In genomic region chr1:229563241-229563640, GRCh38 we compare ENCODE assay signal across 13 cellular contexts. TPM values are rescaled to one million over a fixed set of nuclear protein-coding genes. Genes with fewer than 3 reads are reported as not detected.
DNase-seq lines count a peak whose midpoint lies in the region; ATAC-seq, FAIRE-seq and TF ChIP-seq lines count a peak whose summit lies in the region.
"Had no signal": no experiment of that assay in that cellular context is flagged by ENCODE, and none has a peak within 500 bp of the region (broad histone marks: within the 10 kb centered on the region; RNA-seq: fewer than 3 reads in every experiment).

No MANE protein-coding gene starts in this region.

- peaks cover 0 to 28% (median 9%) of the 10 kb centered on the region in 12 donors for H3K4me1 ChIP-seq in heart left ventricle
- H3K4me1 ChIP-seq in K562 (replicated peaks in 1 of 2; ENCODE audit: control insufficient read depth in 2 of 2, insufficient read depth in 2 of 2, low read length in 2 of 2): peaks cover 3 to 12% of the 10 kb centered on the region in 2 experiments; a peak in 3 of 5 replicates
- peaks cover 0 to 4% of the 10 kb centered on the region in 2 donors for H3K4me1 ChIP-seq in muscle layer of duodenum (ENCODE audit: control insufficient read depth in 1 of 2, insufficient read depth in 2 of 2, low read length in 2 of 2)
- peaks cover 3 to 6% of the 10 kb centered on the region in 2 donors for H3K4me1 ChIP-seq in aorta (ENCODE audit: control insufficient read depth in 1 of 2, insufficient read depth in 2 of 2, low read length in 2 of 2)

- no peak for TF ChIP-seq EP300 in K562 (IDR thresholded peaks at IDR 0.05; ENCODE audit: low read length)

- ATAC-seq in heart left ventricle (no peak), left ventricle myocardium superior (no peak), K562 (no peak), aorta (ENCODE audit: low FRiP score) (no peak), GM19328 (IDR thresholded peaks at IDR 0.05; ENCODE audit: unreplicated experiment) (no peak), left colon (no peak)
- ATAC-seq: naive thymus-derived CD8-positive, alpha-beta T cell had no signal

- H3K36me3 ChIP-seq in heart left ventricle (no peaks in the 10 kb centered on the region), K562 (ENCODE audit: control insufficient read depth, insufficient read depth, low read length) (no peaks in the 10 kb centered on the region), muscle layer of duodenum (ENCODE audit: control insufficient read depth in 1 of 2, insufficient read depth in 2 of 2, low read length in 2 of 2) (no peaks in the 10 kb centered on the region), aorta (ENCODE audit: control insufficient read depth in 1 of 2, insufficient read depth in 2 of 2, low read length in 1 of 2) (no peaks in the 10 kb centered on the region)

- peak overlapping the region; percentile 23; the same call in 1 of the 2 replicates for H2AFZ ChIP-seq in K562 (ENCODE audit: low read depth, low read length)

- H3K27ac ChIP-seq in heart left ventricle (peak overlapping the region in 11 of 12 donors; percentile 15 to 82 (median 62)), K562 (ENCODE audit: extremely low read depth, low read depth, low read length) (no peak overlapping the region), muscle layer of duodenum (ENCODE audit: low read length) (peak overlapping the region; percentile 93), aorta (ENCODE audit: low read depth in 1 of 2, low read length in 2 of 2) (peak overlapping the region; percentile 74 to 99), dorsolateral prefrontal cortex (peak overlapping the region in 5 of 59 donors; percentile 3 to 18 (median 6))

- CTCF ChIA-PET in K562 (lab: Yijun Ruan, JAX; ENCODE audit: low intra/inter-chr PET ratio): no interaction called here

- TF ChIP-seq CTCF in heart left ventricle (IDR thresholded peaks at IDR 0.05): no peak
- no peak for TF ChIP-seq CTCF in K562 (IDR thresholded peaks at IDR 0.05 in 2 of 3, conservative IDR thresholded peaks at IDR 0.05 in 1 of 3; ENCODE audit: insufficient read depth in 2 of 3, low read depth in 1 of 3, low read length in 3 of 3)
- no peak for TF ChIP-seq CTCF in dorsolateral prefrontal cortex (IDR thresholded peaks at IDR 0.05 in 54 of 56, conservative IDR thresholded peaks at IDR 0.05 in 2 of 56; ENCODE audit: low read depth in 1 of 56, partially characterized antibody in 56 of 56)

- BruUV-seq in K562 (replicated peaks; lab: Mats Ljungman, UMichigan): no TSS peak

- H3K27me3 ChIP-seq in heart left ventricle (no peaks in the 10 kb centered on the region), K562 (ENCODE audit: control insufficient read depth in 2 of 2, insufficient read depth in 2 of 2, low read length in 2 of 2) (no peaks in the 10 kb centered on the region; a peak in 1 of 5 replicates), muscle layer of duodenum (ENCODE audit: low read depth, low read length) (no peaks in the 10 kb centered on the region), aorta (ENCODE audit: control insufficient read depth in 1 of 2, insufficient read depth in 2 of 2, low read length in 1 of 2) (no peaks in the 10 kb centered on the region), dorsolateral prefrontal cortex (no peaks in the 10 kb centered on the region)

- no peaks in the 10 kb centered on the region for H4K20me1 ChIP-seq in K562 (replicated peaks; ENCODE audit: control insufficient read depth, insufficient read depth, low read length)

- intact Hi-C loops in heart left ventricle (cut with DNase I): no loop called here
- intact Hi-C loops in left ventricle myocardium superior (cut with micrococcal nuclease): no loop called here
- intact Hi-C loops in K562 (cut with micrococcal nuclease): no loop called here
- intact Hi-C loops in aorta (cut with DNase I): no loop called here
- intact Hi-C loops in dorsolateral prefrontal cortex (cut with DNase I): no loop called here
- intact Hi-C loops in left colon (cut with DNase I, micrococcal nuclease): no loop called here

- H3K9me1 ChIP-seq in K562 (ENCODE audit: control insufficient read depth, insufficient read depth, low read length): no peaks in the 10 kb centered on the region

- TF ChIP-seq POLR2A in heart left ventricle (IDR thresholded peaks at IDR 0.05) (no peak), K562 (conservative IDR thresholded peaks at IDR 0.05) (no peak)

- DNase-seq in heart left ventricle: no peak
- no peak for DNase-seq in left ventricle myocardium superior
- DNase-seq in K562 (ENCODE audit: extremely low read depth in 1 of 4, low spot score in 3 of 4): no peak
- no peak for DNase-seq in aorta
- no peak for DNase-seq in dorsolateral prefrontal cortex
- no peak for DNase-seq in left colon
- DNase-seq: activated T-cell treated with anti-CD3 and anti-CD28 coated beads, Interleukin-2, amount 50 U/mL, for 24 hours; DND-41; naive thymus-derived CD8-positive, alpha-beta T cell; NCI-H187; stimulated activated CD4-positive, alpha-beta T cell treated with anti-CD3 and anti-CD28 coated beads, Interleukin-15, amount 100 ng/mL, for 24 hours had no signal

- in situ Hi-C loops in K562 (cut with MboI): no loop called here

- H3K4me3 ChIP-seq in heart left ventricle (no peak overlapping the region), K562 (no peak overlapping the region), muscle layer of duodenum (ENCODE audit: low read depth in 1 of 2, low read length in 2 of 2) (peak overlapping the region in 1 of 2 donors; percentile 34), aorta (ENCODE audit: low read length in 2 of 2) (no peak overlapping the region), dorsolateral prefrontal cortex (no peak overlapping the region)

- FAIRE-seq in K562 (lab: Jason Lieb, UNC): no peak

- H3K9ac ChIP-seq in K562 (ENCODE audit: insufficient read depth in 1 of 2, low read depth in 2 of 2, low read length in 2 of 2): no peak overlapping the region

- peaks cover 2% of the 10 kb centered on the region; the same call in 2 of the 3 replicates for H3K79me2 ChIP-seq in K562 (ENCODE audit: control insufficient read depth, insufficient read depth, low read length)

- TF ChIP-seq RAD21 in K562 (CRISPR knock-in tag; conservative IDR thresholded peaks at IDR 0.05 in 1 of 2, IDR thresholded peaks at IDR 0.05 in 1 of 2): no peak

- POLR2A ChIA-PET in K562 (lab: Yijun Ruan, JAX): interaction anchor here (0.9 to 1.6 kb wide), 2 partner anchors 17 to 61 kb away, joined by 3 to 6 read pairs; no protein-coding TSS in a partner anchor

- H3K4me2 ChIP-seq in K562 (ENCODE audit: insufficient read depth, low read length): no peak overlapping the region

- 50 to 57% (median 55%) methylated on average over 7 of the region's 7 CpGs for WGBS in heart left ventricle, 4 donors
- WGBS in K562 (ENCODE audit: insufficient coverage, low coverage, missing lambda C conversion rate): 26% methylated on average over 7 of the region's 7 CpGs
- 24 to 28% methylated on average over 7 of the region's 7 CpGs for WGBS in aorta, 2 donors

- H3K9me3 ChIP-seq in heart left ventricle (no peaks in the 10 kb centered on the region), K562 (replicated peaks; ENCODE audit: control insufficient read depth, insufficient read depth, low read depth, low read length) (no peaks in the 10 kb centered on the region), muscle layer of duodenum (ENCODE audit: control insufficient read depth in 1 of 2, low read length in 2 of 2) (no peaks in the 10 kb centered on the region), aorta (ENCODE audit: control insufficient read depth, low read length) (no peaks in the 10 kb centered on the region)

RNA-seq across cellular contexts. Expression of gene ABCB10, which starts 4.7 kb away (rescaled TPM):
- total RNA-seq in heart left ventricle: 10 to 100 TPM in 7 of 9 donors, 1 to 10 TPM in 2; 8.4 to 13.3 (median 10.8) TPM
- polyA plus RNA-seq in heart left ventricle: 1 to 10 TPM; 4.5 to 6.6 TPM
- total RNA-seq in left ventricle myocardium superior: 11.0 TPM
- 34.9 and 56.2 TPM in 2 replicates for total RNA-seq in K562 (2011; cell fraction: chromatin; rRNA removed; ENCODE audit: low replicate concordance)
- 31.7 and 39.6 TPM in 2 replicates for total RNA-seq in K562 (2011; cell fraction: nucleolus; rRNA removed)
- 41.7 and 45.0 TPM in 2 replicates for total RNA-seq in K562 (2011; cell fraction: nucleoplasm; rRNA removed)
- 42.2 and 46.7 TPM in 2 replicates for total RNA-seq in K562 (2014; rRNA removed)
- 54.8 and 59.3 TPM in 2 replicates for total RNA-seq in K562 (2014; rRNA removed; fragmentation: Illumina TruSeq; extraction: Trizol)
- total RNA-seq in K562 (2015; rRNA removed; fragmentation: Illumina TruSeq; extraction: Trizol): 27.4 and 28.5 TPM in 2 replicates
- total RNA-seq in K562 (2021): 51.8 and 53.6 TPM in 2 replicates
- 43.2 and 45.8 TPM in 2 replicates for polyA plus RNA-seq in K562 (2011; rRNA removed)
- polyA plus RNA-seq in K562 (2011; cell fraction: cytosol; rRNA removed): 26.1 and 31.2 TPM in 2 replicates
- 30.7 and 38.2 TPM in 2 replicates for polyA plus RNA-seq in K562 (2011; cell fraction: nucleus; rRNA removed)
- polyA plus RNA-seq in K562 (2012): 20.0 and 24.2 TPM in 2 replicates
- 32.5 and 36.4 TPM in 2 replicates for polyA plus RNA-seq in K562 (2014; fragmentation: Illumina TruSeq; extraction: Trizol)
- polyA plus RNA-seq in K562 (2014; fragmentation: Nextera tagmentation; extraction: Ambion mirVana): 10 to 100 TPM; 12.4 to 16.5 TPM
- polyA plus RNA-seq in K562 (2014; rRNA removed): 29.1 and 29.3 TPM in 2 replicates
- 56.6 and 57.1 TPM in 2 replicates for polyA minus RNA-seq in K562 (2011; rRNA and poly(A)+ RNA removed)
- 28.7 and 38.4 TPM in 2 replicates for polyA minus RNA-seq in K562 (2011; cell fraction: cytosol; rRNA and poly(A)+ RNA removed)
- polyA minus RNA-seq in K562 (2011; cell fraction: nucleus; rRNA and poly(A)+ RNA removed): 13.1 and 24.0 TPM in 2 replicates
- 10 to 100 TPM; 19.9 to 24.2 TPM for total RNA-seq in aorta
- 10 to 100 TPM in 1 of 2 donors, 1 to 10 TPM in 1; 6.8 to 12.7 TPM for polyA plus RNA-seq in aorta
- total RNA-seq in dorsolateral prefrontal cortex: 10 to 100 TPM in 118 of 120 experiments, 1 to 10 TPM in 2; 8.5 to 25.0 (median 15.5) TPM
- 10 to 100 TPM; 25.4 to 28.4 TPM for total RNA-seq in left colon

RNA-seq across cellular contexts. Expression of gene NUP133, which starts 55.1 kb away (rescaled TPM):
- 10 to 100 TPM; 23.1 to 37.3 (median 31.0) TPM for total RNA-seq in heart left ventricle
- polyA plus RNA-seq in heart left ventricle: 10 to 100 TPM in 1 of 2 donors, 1 to 10 TPM in 1; 8.0 to 16.5 TPM
- total RNA-seq in left ventricle myocardium superior: 30.6 TPM
- 71.9 and 72.4 TPM in 2 replicates for total RNA-seq in K562 (2011; cell fraction: chromatin; rRNA removed; ENCODE audit: low replicate concordance)
- 25.3 and 27.9 TPM in 2 replicates for total RNA-seq in K562 (2011; cell fraction: nucleolus; rRNA removed)
- 33.4 and 41.5 TPM in 2 replicates for total RNA-seq in K562 (2011; cell fraction: nucleoplasm; rRNA removed)
- total RNA-seq in K562 (2014; rRNA removed): 50.6 and 60.9 TPM in 2 replicates
- 64.0 and 71.7 TPM in 2 replicates for total RNA-seq in K562 (2014; rRNA removed; fragmentation: Illumina TruSeq; extraction: Trizol)
- total RNA-seq in K562 (2015; rRNA removed; fragmentation: Illumina TruSeq; extraction: Trizol): 58.2 and 61.3 TPM in 2 replicates
- total RNA-seq in K562 (2021): 82.5 and 85.1 TPM in 2 replicates
- 51.5 and 62.2 TPM in 2 replicates for polyA plus RNA-seq in K562 (2011; rRNA removed)
- polyA plus RNA-seq in K562 (2011; cell fraction: cytosol; rRNA removed): 27.8 and 33.4 TPM in 2 replicates
- 51.1 and 62.9 TPM in 2 replicates for polyA plus RNA-seq in K562 (2011; cell fraction: nucleus; rRNA removed)
- polyA plus RNA-seq in K562 (2012): 28.9 and 30.0 TPM in 2 replicates
- 37.6 and 44.1 TPM in 2 replicates for polyA plus RNA-seq in K562 (2014; fragmentation: Illumina TruSeq; extraction: Trizol)
- polyA plus RNA-seq in K562 (2014; fragmentation: Nextera tagmentation; extraction: Ambion mirVana): 10 to 100 TPM; 21.7 to 35.0 TPM
- polyA plus RNA-seq in K562 (2014; rRNA removed): 53.0 and 61.8 TPM in 2 replicates
- 88.6 and 94.0 TPM in 2 replicates for polyA minus RNA-seq in K562 (2011; rRNA and poly(A)+ RNA removed)
- 33.8 and 45.2 TPM in 2 replicates for polyA minus RNA-seq in K562 (2011; cell fraction: cytosol; rRNA and poly(A)+ RNA removed)
- 35.5 and 62.6 TPM in 2 replicates for polyA minus RNA-seq in K562 (2011; cell fraction: nucleus; rRNA and poly(A)+ RNA removed)
- 10 to 100 TPM; 30.3 to 37.3 TPM for total RNA-seq in aorta
- polyA plus RNA-seq in aorta: 10 to 100 TPM in 1 of 2 donors, 1 to 10 TPM in 1; 5.1 to 17.6 TPM
- total RNA-seq in dorsolateral prefrontal cortex: 10 to 100 TPM; 32.4 to 66.3 (median 46.5) TPM
- 10 to 100 TPM; 18.5 to 23.0 TPM for total RNA-seq in left colon
